Comparison of ENCODE assay signal across 8 cellular contexts in the genomic region with DNA sequence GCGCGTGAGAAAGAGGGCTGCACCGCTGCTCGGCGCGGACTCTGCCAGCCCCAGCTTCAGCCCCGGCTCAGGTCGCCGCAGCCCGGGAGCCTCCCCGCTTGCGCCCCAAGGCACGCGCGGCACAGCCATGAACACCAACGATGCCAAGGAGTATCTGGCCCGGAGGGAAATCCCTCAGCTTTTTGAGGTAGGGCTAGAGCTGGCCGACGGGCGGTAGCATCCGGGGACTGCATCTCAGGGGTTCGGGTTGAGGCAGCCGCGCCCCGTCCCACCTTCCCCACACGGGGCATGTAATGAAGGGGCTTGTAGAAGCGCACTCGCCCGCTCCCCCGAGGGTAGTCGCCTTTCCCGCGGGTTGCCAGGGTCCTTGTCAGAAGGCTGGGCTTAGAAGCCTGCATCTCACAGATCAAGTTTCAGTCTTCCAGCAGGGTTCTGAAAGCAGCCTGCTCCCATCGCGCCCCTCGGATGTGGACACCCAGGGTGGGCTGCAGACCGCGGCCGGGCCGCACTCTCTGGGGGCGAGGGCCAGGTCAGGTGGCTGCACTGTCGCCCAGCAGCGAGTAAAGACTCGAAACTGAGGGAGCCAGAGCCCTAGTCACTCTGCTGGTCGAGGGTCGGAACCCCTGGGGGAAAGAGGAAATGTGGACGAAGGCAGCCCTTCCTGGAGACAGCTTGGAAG. TPM values are rescaled to one million over a fixed set of nuclear protein-coding genes. Genes with fewer than 3 reads are reported as not detected.
DNase-seq lines count a peak whose midpoint lies in the region; ATAC-seq and TF ChIP-seq lines count a peak whose summit lies in the region.

No MANE protein-coding gene starts in this region.

- in situ Hi-C loops in astrocyte of the spinal cord (cut with HindIII; ENCODE audit: low sequenced_read_pairs): no loop called here

- 2% methylated on average over 45 of the region's 47 CpGs for WGBS in smooth muscle cell (ENCODE audit: low lambda C conversion rate)

- DNase-seq in SK-N-DZ (ENCODE audit: low spot score): peak; percentile 49
- peak; percentile 36 for DNase-seq in astrocyte of the spinal cord (ENCODE audit: low read depth, low spot score)
- no peak for DNase-seq in smooth muscle cell (lab: John Stamatoyannopoulos, UW; ENCODE audit: unreplicated experiment)
- DNase-seq in NCI-H2196 (lab: John Stamatoyannopoulos, UW; ENCODE audit: unreplicated experiment): no peak

- ATAC-seq in HG02642 (IDR thresholded peaks at IDR 0.05; ENCODE audit: poor library complexity, unreplicated experiment): peak; percentile 43
- ATAC-seq in GM18873 (IDR thresholded peaks at IDR 0.05; ENCODE audit: low FRiP score, unreplicated experiment): no peak

- peaks cover 11% of the 10 kb centered on the region; the same call in 1 of the 2 replicates for H3K4me1 ChIP-seq in ES-I3 (ENCODE audit: insufficient read depth, low read length)
- H3K4me1 ChIP-seq in iPS-18a (ENCODE audit: control insufficient read depth, low read depth, low read length): peaks cover 16% of the 10 kb centered on the region
- peaks cover 15% of the 10 kb centered on the region for H3K4me1 ChIP-seq in smooth muscle cell (ENCODE audit: low read depth)

- peaks cover 61% of the 10 kb centered on the region for H3K27me3 ChIP-seq in iPS-18a (ENCODE audit: control insufficient read depth, insufficient read depth, low read length)
- peaks cover 83% of the 10 kb centered on the region for H3K27me3 ChIP-seq in smooth muscle cell (ENCODE audit: low read depth)

- TF ChIP-seq CTCF in astrocyte of the spinal cord (IDR thresholded peaks at IDR 0.05; ENCODE audit: low read depth, low read length): no peak
- TF ChIP-seq CTCF in smooth muscle cell (IDR thresholded peaks at IDR 0.05; ENCODE audit: borderline replicate concordance, insufficient read depth, poor library complexity, severe bottlenecking): no peak

- peak overlapping the region; percentile 58 for H3K9ac ChIP-seq in ES-I3 (ENCODE audit: low read depth, low read length)
- peak overlapping the region; percentile 43 for H3K9ac ChIP-seq in iPS-18a (ENCODE audit: low read length)
- H3K9ac ChIP-seq in smooth muscle cell (ENCODE audit: low read depth): no peak overlapping the region

- H2AFZ ChIP-seq in smooth muscle cell (ENCODE audit: low read depth): peak overlapping the region; percentile 79

- H3K4me3 ChIP-seq in astrocyte of the spinal cord (ENCODE audit: low read depth, low read length): peak overlapping the region; percentile 68
- peak overlapping the region; percentile 80 for H3K4me3 ChIP-seq in iPS-18a (ENCODE audit: low read length)
- peak overlapping the region; percentile 67 for H3K4me3 ChIP-seq in smooth muscle cell

- no peaks in the 10 kb centered on the region for H3K79me2 ChIP-seq in smooth muscle cell (ENCODE audit: low read depth)

- H4K20me1 ChIP-seq in smooth muscle cell (ENCODE audit: low read depth): no peaks in the 10 kb centered on the region

- H3K9me3 ChIP-seq in ES-I3 (ENCODE audit: control insufficient read depth, insufficient read depth, low read length) (no peaks in the 10 kb centered on the region), iPS-18a (ENCODE audit: control insufficient read depth, low read depth, low read length) (no peaks in the 10 kb centered on the region), smooth muscle cell (replicated peaks; ENCODE audit: low read depth) (no peaks in the 10 kb centered on the region)

- H3F3A ChIP-seq in smooth muscle cell (ENCODE audit: low read depth): no peaks in the 10 kb centered on the region

- H3K4me2 ChIP-seq in smooth muscle cell: peak overlapping the region; percentile 94

- H3K36me3 ChIP-seq in ES-I3 (ENCODE audit: insufficient read depth, low read length): no peaks in the 10 kb centered on the region
- H3K36me3 ChIP-seq in iPS-18a (ENCODE audit: control insufficient read depth, low read depth, low read length): no peaks in the 10 kb centered on the region
- no peaks in the 10 kb centered on the region for H3K36me3 ChIP-seq in smooth muscle cell (ENCODE audit: low read depth)

- H3K27ac ChIP-seq in iPS-18a (ENCODE audit: low read length) (no peak overlapping the region), smooth muscle cell (ENCODE audit: low read depth) (no peak overlapping the region)

RNA-seq across cellular contexts. Expression of gene AK5, which starts 0.5 kb away (rescaled TPM):
- polyA plus RNA-seq in SK-N-DZ (2014; cell fraction: cytosol; rRNA removed): 17.6 and 18.4 TPM in 2 replicates
- 11.7 and 13.7 TPM in 2 replicates for polyA plus RNA-seq in SK-N-DZ (2014; cell fraction: nucleus; rRNA removed)
- total RNA-seq in smooth muscle cell: not detected in 2 replicates
- 0.43 and 0.89 TPM in 2 replicates for polyA plus RNA-seq in smooth muscle cell

Comparison
In these comparisons a context has a peak if more than half of its experiments do, and no peak if none do; other contexts are left out.
1. DNase-seq: peak in SK-N-DZ (single experiment) and astrocyte of the spinal cord (single experiment); none in smooth muscle cell (single experiment) and NCI-H2196 (single experiment).
2. Peak in every context shown above with its lines, with median percentiles within 50 percentile points of each other: H3K4me3 ChIP-seq.